Comparison of ENCODE assay signal across 23 cellular contexts in the genomic region with DNA sequence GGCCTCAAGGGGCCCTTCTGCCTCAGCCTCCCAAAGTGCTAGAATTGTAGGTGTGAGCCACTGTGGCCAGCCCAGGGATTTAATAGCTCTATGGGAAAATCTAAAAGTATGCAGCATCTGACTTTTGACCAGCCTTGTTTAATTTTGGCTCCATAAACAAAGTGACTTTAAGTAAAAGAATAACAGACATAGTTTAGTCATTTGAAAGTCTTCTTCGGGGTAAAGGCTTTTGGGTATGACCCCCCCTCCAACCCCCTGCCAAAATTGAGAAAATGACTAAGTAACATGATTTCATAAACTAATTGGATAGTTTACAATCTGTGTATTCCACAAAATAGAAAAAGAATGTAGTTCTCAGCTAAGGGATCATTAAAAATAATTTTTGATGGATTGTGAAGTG. TPM values are rescaled to one million over a fixed set of nuclear protein-coding genes. Genes with fewer than 3 reads are reported as not detected.
DNase-seq lines count a peak whose midpoint lies in the region; ATAC-seq and TF ChIP-seq lines count a peak whose summit lies in the region.
"Had no signal": no experiment of that assay in that cellular context is flagged by ENCODE, and none has a peak within 500 bp of the region (broad histone marks: within the 10 kb centered on the region; RNA-seq: fewer than 3 reads in every experiment).

No MANE protein-coding gene starts in this region.

- no peak overlapping the region for H3K27ac ChIP-seq in HEK293 (ENCODE audit: extremely low read depth, low read depth, low read length)
- peak overlapping the region; percentile 50 for H3K27ac ChIP-seq in epithelial cell of prostate
- H3K27ac ChIP-seq: right atrium auricular region, upper lobe of left lung, VCaP had no signal

- POLR2A ChIA-PET in HEK293 (lab: Yijun Ruan, JAX) = interaction anchor here (0.6 to 1.5 kb wide), 2 partner anchors 17 to 53 kb away, joined by 4 read pairs; a partner anchor contains a TSS

- H3K36me3 ChIP-seq in HEK293 (ENCODE audit: control insufficient read depth in 2 of 2, insufficient read depth in 1 of 2, low read length in 2 of 2) = peaks cover 0 to 1% of the 10 kb centered on the region in 2 experiments; a peak in 2 of 3 replicates
- H3K36me3 ChIP-seq: right atrium auricular region, upper lobe of left lung had no signal

- H3K9me3 Mint-ChIP-seq in osteocyte (ENCODE audit: unreplicated experiment) = no peaks in the 10 kb centered on the region
- H3K9me3 Mint-ChIP-seq: activated T-helper 17 cell treated with anti-CD3 and anti-CD28 coated beads, Interleukin-2, amount 50 U/mL, for 72 hours; naive B cell had no signal

- peak overlapping the region; percentile 54 for H3K27ac Mint-ChIP-seq in osteocyte (ENCODE audit: unreplicated experiment)

- TF ChIP-seq CTCF in HEK293 (tag by site-specific recombination; IDR thresholded peaks at IDR 0.05) = no peak
- no peak for TF ChIP-seq CTCF in osteocyte (IDR thresholded peaks at IDR 0.05)

- peaks cover 9% of the 10 kb centered on the region for H3K36me3 Mint-ChIP-seq in osteocyte (ENCODE audit: unreplicated experiment)

- no peaks in the 10 kb centered on the region for H3K27me3 Mint-ChIP-seq in osteocyte (ENCODE audit: unreplicated experiment)
- H3K27me3 Mint-ChIP-seq: activated T-helper 17 cell treated with anti-CD3 and anti-CD28 coated beads, Interleukin-2, amount 50 U/mL, for 72 hours; naive B cell had no signal

- CTCF ChIA-PET in HEK293 (lab: Yijun Ruan, JAX) = no interaction called here

- H3K4me3 Mint-ChIP-seq in osteocyte (ENCODE audit: unreplicated experiment) = no peak overlapping the region
- H3K4me3 Mint-ChIP-seq: activated T-helper 17 cell treated with anti-CD3 and anti-CD28 coated beads, Interleukin-2, amount 50 U/mL, for 72 hours; naive B cell had no signal

- no peaks in the 10 kb centered on the region for H3K4me1 ChIP-seq in HEK293 (ENCODE audit: control insufficient read depth, insufficient read depth, low read length)

- DNase-seq in AG08395 (ENCODE audit: low spot score) (peak; percentile 10), epithelial cell of prostate (ENCODE audit: low read depth, low spot score) (no peak), osteocyte (ENCODE audit: extremely low spot score, unreplicated experiment) (no peak), putamen (ENCODE audit: low spot score) (no peak), SIG-M5 (lab: John Stamatoyannopoulos, UW) (no peak)
- DNase-seq: ACHN; activated CD4-positive, alpha-beta T cell treated with anti-CD3 and anti-CD28 coated beads, Interleukin-2, amount 50 U/mL, for 1 hour; cerebellar nuclear complex; effector CD8-positive, alpha-beta T cell; left colon; naive B cell; NCI-H146; NCI-H69; occipital lobe; upper lobe of left lung had no signal

- ATAC-seq in HG03378 (IDR thresholded peaks at IDR 0.05; ENCODE audit: unreplicated experiment) (no peak), GM21390 (IDR thresholded peaks at IDR 0.05; ENCODE audit: unreplicated experiment) (no peak)
- ATAC-seq: activated naive CD4-positive, alpha-beta T cell treated with anti-CD3 and anti-CD28 coated beads, Interleukin-2, amount 50 U/mL, for 72 hours; activated T-helper 17 cell treated with anti-CD3 and anti-CD28 coated beads, Interleukin-2, amount 50 U/mL, for 72 hours; esophagus mucosa had no signal

- H3K4me1 Mint-ChIP-seq in osteocyte (ENCODE audit: unreplicated experiment) = peaks cover 40% of the 10 kb centered on the region

- no peaks in the 10 kb centered on the region for H3K9me3 ChIP-seq in HEK293 (ENCODE audit: control insufficient read depth, insufficient read depth, low read depth, low read length)
- H3K9me3 ChIP-seq: right atrium auricular region, upper lobe of left lung had no signal

- no peak overlapping the region for H3K4me3 ChIP-seq in HEK293 (ENCODE audit: low read depth, low read length)
- H3K4me3 ChIP-seq: right atrium auricular region, upper lobe of left lung had no signal

TF ChIP-seq in HEK293, 187 proteins besides CTCF, POLR2A, EP300 and RAD21:
- TF ChIP-seq, protein P1, sequence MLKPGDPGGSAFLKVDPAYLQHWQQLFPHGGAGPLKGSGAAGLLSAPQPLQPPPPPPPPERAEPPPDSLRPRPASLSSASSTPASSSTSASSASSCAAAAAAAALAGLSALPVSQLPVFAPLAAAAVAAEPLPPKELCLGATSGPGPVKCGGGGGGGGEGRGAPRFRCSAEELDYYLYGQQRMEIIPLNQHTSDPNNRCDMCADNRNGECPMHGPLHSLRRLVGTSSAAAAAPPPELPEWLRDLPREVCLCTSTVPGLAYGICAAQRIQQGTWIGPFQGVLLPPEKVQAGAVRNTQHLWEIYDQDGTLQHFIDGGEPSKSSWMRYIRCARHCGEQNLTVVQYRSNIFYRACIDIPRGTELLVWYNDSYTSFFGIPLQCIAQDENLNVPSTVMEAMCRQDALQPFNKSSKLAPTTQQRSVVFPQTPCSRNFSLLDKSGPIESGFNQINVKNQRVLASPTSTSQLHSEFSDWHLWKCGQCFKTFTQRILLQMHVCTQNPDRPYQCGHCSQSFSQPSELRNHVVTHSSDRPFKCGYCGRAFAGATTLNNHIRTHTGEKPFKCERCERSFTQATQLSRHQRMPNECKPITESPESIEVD (tag by site-specific recombination; IDR thresholded peaks at IDR 0.05) = peak; percentile 11; the same call in 1 of the 2 replicates
- TF ChIP-seq ZNF266 (tag by site-specific recombination; IDR thresholded peaks at IDR 0.05; ENCODE audit: low read depth) = no peak

RNA-seq across cellular contexts. Expression of a gene that starts 17.0 kb away (rescaled TPM):
- 87.2 and 96.0 TPM in 2 replicates for total RNA-seq in osteocyte

RNA-seq across cellular contexts. Expression of a gene that starts 18.6 kb away (rescaled TPM):
- total RNA-seq in osteocyte = 20.0 and 23.1 TPM in 2 replicates

RNA-seq across cellular contexts. Expression of a gene that starts 45.5 kb away (rescaled TPM):
- total RNA-seq in osteocyte = 2.2 and 2.4 TPM in 2 replicates
